ENCODE assay signal across 11 cellular contexts in genomic region chr2:205612661-205613060, GRCh38.
DNase-seq lines count a peak whose midpoint lies in the region; ATAC-seq and TF ChIP-seq lines count a peak whose summit lies in the region.
"Had no signal": no experiment of that assay in that cellular context is flagged by ENCODE, and none has a peak within 500 bp of the region (broad histone marks: within the 10 kb centered on the region; RNA-seq: fewer than 3 reads in every experiment).

No MANE protein-coding gene starts in this region.

- CTCF ChIA-PET in SK-N-SH (lab: Yijun Ruan, JAX) = interaction anchor here (1.2 kb wide), 1 partner anchor 741 kb away, joined by 3 read pairs; no protein-coding TSS in a partner anchor

- DNase-seq in SK-N-SH = peak; percentile 14
- DNase-seq in activated T-cell treated with anti-CD3 and anti-CD28 coated beads for 48 hours (ENCODE audit: low read depth) = peak; percentile 59
- peak; percentile 50 to 72 for DNase-seq in stimulated activated CD8-positive, alpha-beta memory T cell treated with anti-CD3 and anti-CD28 coated beads, Interleukin-7, amount 100 ng/mL, for 48 hours (ENCODE audit: extremely low read depth in 1 of 2, low read depth in 1 of 2)
- DNase-seq in upper lobe of right lung = no peak
- DNase-seq in OCI-M2 (lab: John Stamatoyannopoulos, UW; ENCODE audit: unreplicated experiment) = no peak
- DNase-seq in SHP77 treated with DMSO at 0.1 percent for 48 hours (lab: John Stamatoyannopoulos, UW) = no peak
- DNase-seq: NCI-H510A had no signal

- no peak overlapping the region for H3K9ac ChIP-seq in SK-N-SH

- H3F3A ChIP-seq in SK-N-SH (replicated peaks; ENCODE audit: insufficient read depth) = no peaks in the 10 kb centered on the region

- H3K27ac Mint-ChIP-seq in nephron = peak overlapping the region; percentile 71 to 82 (median 76)

- H3K4me1 ChIP-seq in SK-N-SH (ENCODE audit: control insufficient read depth in 1 of 2, insufficient read depth in 2 of 2, low read depth in 1 of 2, low read length in 1 of 2) (peaks cover 0 to 16% of the 10 kb centered on the region in 2 experiments; a peak in 2 of 4 replicates), upper lobe of right lung (no peaks in the 10 kb centered on the region)
- H3K4me1 ChIP-seq: breast epithelium had no signal

- H3K9me3 Mint-ChIP-seq in nephron = no peaks in the 10 kb centered on the region

- TF ChIP-seq CTCF in SK-N-SH (IDR thresholded peaks at IDR 0.05) (no peak), nephron (IDR thresholded peaks at IDR 0.05; ENCODE audit: unreplicated experiment in 3 of 3) (no peak), upper lobe of right lung (IDR thresholded peaks at IDR 0.05) (no peak)

- no peak for TF ChIP-seq EP300 in SK-N-SH (IDR thresholded peaks at IDR 0.05; ENCODE audit: borderline replicate concordance in 1 of 2, low read depth in 1 of 2, low read length in 1 of 2)

- ATAC-seq in upper lobe of right lung = no peak
- ATAC-seq: HepG2 had no signal

- no peak overlapping the region for H3K4me3 Mint-ChIP-seq in nephron

- no peaks in the 10 kb centered on the region for H3K9me2 ChIP-seq in SK-N-SH

- intact Hi-C loops in upper lobe of right lung (cut with DNase I) = no loop called here

- H3K4me1 Mint-ChIP-seq in nephron = peaks cover 70% of the 10 kb centered on the region

- no peak overlapping the region for H3K4me2 ChIP-seq in SK-N-SH

- peaks cover 3% of the 10 kb centered on the region for H3K27me3 Mint-ChIP-seq in nephron (ENCODE audit: low read depth)

- POLR2A ChIA-PET in SK-N-SH (lab: Yijun Ruan, JAX) = no interaction called here

- H3K4me3 ChIP-seq in SK-N-SH (ENCODE audit: low read depth in 2 of 2, low read length in 1 of 2) = no peak overlapping the region
- no peak overlapping the region for H3K4me3 ChIP-seq in upper lobe of right lung
- H3K4me3 ChIP-seq: breast epithelium, lung had no signal

- WGBS in SK-N-SH (ENCODE audit: low lambda C conversion rate) = 72% methylated on average over 5 of the region's 5 CpGs

- H3K36me3 ChIP-seq in SK-N-SH (replicated peaks in 1 of 2; ENCODE audit: control insufficient read depth in 1 of 2, insufficient read depth in 2 of 2, low read length in 1 of 2) (no peaks in the 10 kb centered on the region), upper lobe of right lung (no peaks in the 10 kb centered on the region)
- H3K36me3 ChIP-seq: breast epithelium had no signal

- no peak for TF ChIP-seq RAD21 in SK-N-SH (IDR thresholded peaks at IDR 0.05; ENCODE audit: low read length)

- H4K20me1 ChIP-seq in SK-N-SH (ENCODE audit: insufficient read depth) = no peaks in the 10 kb centered on the region

- peak overlapping the region in 1 of 2 experiments; percentile 76; a peak in 2 of 4 replicates for H3K27ac ChIP-seq in SK-N-SH (ENCODE audit: low read depth in 2 of 2, low read length in 1 of 2)
- no peak overlapping the region for H3K27ac ChIP-seq in upper lobe of right lung
- H3K27ac ChIP-seq: breast epithelium had no signal

- no peaks in the 10 kb centered on the region for H3K27me3 ChIP-seq in SK-N-SH (ENCODE audit: insufficient read depth)
- no peaks in the 10 kb centered on the region for H3K27me3 ChIP-seq in upper lobe of right lung
- H3K27me3 ChIP-seq: breast epithelium had no signal

- peaks cover 6% of the 10 kb centered on the region for H3K36me3 Mint-ChIP-seq in nephron (ENCODE audit: low read depth)

- H3K79me2 ChIP-seq in SK-N-SH (ENCODE audit: insufficient read depth) = no peaks in the 10 kb centered on the region

- H2AFZ ChIP-seq in SK-N-SH (ENCODE audit: low read depth) = no peak overlapping the region

- H3K9me3 ChIP-seq in SK-N-SH = no peaks in the 10 kb centered on the region
- no peaks in the 10 kb centered on the region for H3K9me3 ChIP-seq in upper lobe of right lung
- H3K9me3 ChIP-seq: breast epithelium had no signal

TF ChIP-seq in SK-N-SH, 30 proteins besides CTCF, POLR2A, EP300 and RAD21:
- TF ChIP-seq USF2 (IDR thresholded peaks at IDR 0.05; ENCODE audit: borderline replicate concordance, low read depth, low read length) (no peak), RCOR1 (IDR thresholded peaks at IDR 0.05; ENCODE audit: low read length) (no peak), FOSL2 (IDR thresholded peaks at IDR 0.05; ENCODE audit: borderline replicate concordance, low read depth) (no peak), ZBTB33 (IDR thresholded peaks at IDR 0.05; ENCODE audit: borderline replicate concordance, low read depth) (no peak), IRF3 (IDR thresholded peaks at IDR 0.05; ENCODE audit: low read depth, low read length) (no peak), MXI1 (IDR thresholded peaks at IDR 0.05; ENCODE audit: low read depth, low read length) (no peak), EZH2phosphoT487 (IDR thresholded peaks at IDR 0.05; ENCODE audit: borderline replicate concordance, low read depth) (no peak), POLR2AphosphoS5 (IDR thresholded peaks at IDR 0.05; ENCODE audit: low read depth, low read length) (no peak), FOXJ3 (CRISPR knock-in tag; IDR thresholded peaks at IDR 0.05) (no peak), REST (IDR thresholded peaks at IDR 0.05; ENCODE audit: low read depth, low read length) (no peak), JUND (IDR thresholded peaks at IDR 0.05) (no peak), TEAD4 (IDR thresholded peaks at IDR 0.05; ENCODE audit: borderline replicate concordance, insufficient read depth) (no peak), RXRA (IDR thresholded peaks at IDR 0.05; ENCODE audit: borderline replicate concordance, low read depth) (no peak), PBX3 (IDR thresholded peaks at IDR 0.05) (no peak), SMC3 (IDR thresholded peaks at IDR 0.05; ENCODE audit: low read depth, low read length) (no peak)
TF ChIP-seq in SK-N-SH: peak in this region for 0.

Comparison
In these comparisons a context has a peak if more than half of its experiments do, and no peak if none do; other contexts are left out.
1. DNase-seq: peak in SK-N-SH (single experiment), activated T-cell treated with anti-CD3 and anti-CD28 coated beads for 48 hours (single experiment) and stimulated activated CD8-positive, alpha-beta memory T cell treated with anti-CD3 and anti-CD28 coated beads, Interleukin-7, amount 100 ng/mL, for 48 hours (2 of 2); none in upper lobe of right lung (single experiment), OCI-M2 (single experiment) and SHP77 treated with DMSO at 0.1 percent for 48 hours (single experiment).